In genomic region chr5:87717761-87718160, GRCh38 we compare ENCODE assay signal across 24 cellular contexts.
DNase-seq lines count a peak whose midpoint lies in the region; ATAC-seq, FAIRE-seq and TF ChIP-seq lines count a peak whose summit lies in the region.
"Had no signal": no experiment of that assay in that cellular context is flagged by ENCODE, and none has a peak within 500 bp of the region (broad histone marks: within the 10 kb centered on the region; RNA-seq: fewer than 3 reads in every experiment).

No MANE protein-coding gene starts in this region.

- ATAC-seq in SK-N-SH treated with all-trans-retinoic acid at 6 μM for 48 hours = no peak
- ATAC-seq in left ventricle myocardium superior = no peak
- ATAC-seq in omental fat pad (ENCODE audit: low FRiP score) = no peak
- ATAC-seq: GM12878 had no signal

- H3K9me3 ChIP-seq in small intestine (ENCODE audit: control insufficient read depth, low read depth) (no peaks in the 10 kb centered on the region), spleen (peaks cover 0 to 29% (median 0%) of the 10 kb centered on the region in 8 donors)
- H3K9me3 ChIP-seq: BE2C had no signal

- intact Hi-C loops in spleen (cut with DNase I; ENCODE audit: low total_unique reads) (no loop called here), left ventricle myocardium superior (cut with micrococcal nuclease) (no loop called here)

- peak; percentile 30 for FAIRE-seq in small intestine (lab: Jason Lieb, UNC)
- FAIRE-seq: A204.1, GM12878, GM18507 had no signal

- DNase-seq in SK-N-DZ (ENCODE audit: low spot score) (peak; percentile 10), small intestine (no peak), spleen (no peak), left ventricle myocardium superior (no peak), omental fat pad (ENCODE audit: low spot score) (no peak)
- DNase-seq: 8988T; ACHN; CD4-positive, alpha-beta memory T cell; CD4-positive, CD25-positive, alpha-beta regulatory T cell; CD8-positive, alpha-beta memory T cell; COR-L47; DMS 273 treated with DMSO at 0.1 percent for 48 hours; DMS153; DMS53; DMS79; DND-41; EL; GDM1 had no signal

- TF ChIP-seq POLR2A in spleen (IDR thresholded peaks at IDR 0.05) = no peak

- H3K36me3 ChIP-seq in small intestine (ENCODE audit: control insufficient read depth in 2 of 2, insufficient read depth in 2 of 2, low read length in 2 of 2) (no peaks in the 10 kb centered on the region), spleen (no peaks in the 10 kb centered on the region)
- H3K36me3 ChIP-seq: BE2C, BLaER1 had no signal

- H3K27me3 ChIP-seq in small intestine (ENCODE audit: control insufficient read depth in 2 of 2, insufficient read depth in 2 of 2, low read length in 2 of 2) (no peaks in the 10 kb centered on the region), spleen (replicated peaks in 1 of 7) (no peaks in the 10 kb centered on the region)
- H3K27me3 ChIP-seq: BE2C, BLaER1 had no signal

- WGBS in small intestine, 3 donors = 85 to 93% (median 85%) methylated on average over 2 of the region's 2 CpGs
- WGBS in spleen, 5 donors = 87 to 90% (median 89%) methylated on average over 2 of the region's 2 CpGs

- H3K27ac ChIP-seq in small intestine (ENCODE audit: low read depth in 1 of 2, low read length in 1 of 2) = no peak overlapping the region
- no peak overlapping the region for H3K27ac ChIP-seq in spleen
- H3K27ac ChIP-seq: BLaER1 had no signal

- H3K4me3 ChIP-seq in small intestine (ENCODE audit: low read depth in 1 of 2, low read length in 2 of 2) (no peak overlapping the region), spleen (no peak overlapping the region)
- H3K4me3 ChIP-seq: BLaER1, GM12878 had no signal

- H3K4me1 ChIP-seq in small intestine (ENCODE audit: control insufficient read depth in 2 of 2, insufficient read depth in 1 of 2, low read depth in 1 of 2, low read length in 1 of 2) = no peaks in the 10 kb centered on the region
- no peaks in the 10 kb centered on the region for H3K4me1 ChIP-seq in spleen
- H3K4me1 ChIP-seq: BE2C, BLaER1 had no signal

- no peak for TF ChIP-seq CTCF in spleen (IDR thresholded peaks at IDR 0.05 in 8 of 11, conservative IDR thresholded peaks at IDR 0.05 in 3 of 11)
- TF ChIP-seq CTCF in omental fat pad (IDR thresholded peaks at IDR 0.05) = no peak

TF ChIP-seq in SK-N-SH treated with all-trans-retinoic acid at 6 μM for 48 hours, 23 proteins besides CTCF, POLR2A, EP300 and RAD21:
- TF ChIP-seq TCF4 (CRISPR knock-in tag; IDR thresholded peaks at IDR 0.05; ENCODE audit: borderline replicate concordance) = peak; percentile 76; the same call in 1 of the 2 replicates
- TF ChIP-seq TSHZ2 (CRISPR knock-in tag; IDR thresholded peaks at IDR 0.05) = 0 out of 2 replicates have a peak, but pooled peaks have one; percentile 20
- no peak for TF ChIP-seq ZFP30 (CRISPR knock-in tag; IDR thresholded peaks at IDR 0.05)
- no peak for TF ChIP-seq SNAI2 (CRISPR knock-in tag; IDR thresholded peaks at IDR 0.05)
